ENCODE assay signal across 10 cellular contexts in genomic region chr5:178207917-178208280, GRCh38. TPM values are rescaled to one million over a fixed set of nuclear protein-coding genes. Genes with fewer than 3 reads are reported as not detected.
DNase-seq lines count a peak whose midpoint lies in the region; ATAC-seq and TF ChIP-seq lines count a peak whose summit lies in the region.
"Had no signal": no experiment of that assay in that cellular context is flagged by ENCODE, and none has a peak within 500 bp of the region (broad histone marks: within the 10 kb centered on the region; RNA-seq: fewer than 3 reads in every experiment).

No MANE protein-coding gene starts in this region.

- H3K4me3 ChIP-seq in PC-3 (ENCODE audit: low read length) (peak overlapping the region; percentile 92; the same call in 1 of the 2 replicates), skeletal muscle tissue (ENCODE audit: low read length in 3 of 3) (no peak overlapping the region), H7 (ENCODE audit: insufficient read depth, low read depth, low read length) (no peak overlapping the region)

- POLR2A ChIA-PET in PC-3 (lab: Charles Lee; ENCODE audit: unreplicated experiment), result interaction anchor here (0.5 kb wide), 1 partner anchor 1416 kb away, joined by 4 read pairs; the partner anchor contains the start of gene HNRNPH1

- peaks cover 22% of the 10 kb centered on the region for H3K4me1 ChIP-seq in PC-3 (ENCODE audit: insufficient read depth, low read length)
- peaks cover 38 to 45% (median 39%) of the 10 kb centered on the region in 3 donors for H3K4me1 ChIP-seq in skeletal muscle tissue (ENCODE audit: control insufficient read depth in 3 of 3, insufficient read depth in 3 of 3, low read length in 3 of 3)

- no peaks in the 10 kb centered on the region for H3K9me2 ChIP-seq in PC-3 (replicated peaks; ENCODE audit: low read length)

- H3K79me2 ChIP-seq in PC-3 (ENCODE audit: low read length), result peaks cover 62% of the 10 kb centered on the region

- intact Hi-C loops in PC-3 (cut with micrococcal nuclease), result no loop called here

- H2AFZ ChIP-seq in PC-3 (ENCODE audit: low read length), result no peak overlapping the region

- no peak for DNase-seq in T-helper 2 cell treated with Interferon-gamma antibody and Interleukin-4, amounts not matched to agents 5 μg/mL and 100 μg/mL, for 36 hours (ENCODE audit: low spot score)
- DNase-seq in T-helper 2 cell, result no peak
- no peak for DNase-seq in PC-3
- peak; percentile 56 to 60 for DNase-seq in erythroblast (lab: John Stamatoyannopoulos, UW)
- no peak for DNase-seq in H7
- no peak for DNase-seq in middle frontal gyrus (ENCODE audit: extremely low spot score, low spot score)
- DNase-seq in NCI-H2081 treated with DMSO at 0.1 percent for 48 hours (lab: John Stamatoyannopoulos, UW), result no peak
- DNase-seq: NCI-H146 had no signal

- H3K27me3 Mint-ChIP-seq in T-helper 2 cell treated with Interferon-gamma antibody and Interleukin-4, amounts not matched to agents 5 μg/mL and 100 μg/mL, for 36 hours (ENCODE audit: low read depth), result peaks cover 2% of the 10 kb centered on the region
- H3K27me3 Mint-ChIP-seq: dendritic cell treated with granulocyte-macrophage colony-stimulating factor and Interleukin-4, amounts not matched to agents 40 ng/mL and 50 ng/mL, for 4 days had no signal

- H3K27me3 ChIP-seq in PC-3 (ENCODE audit: low read length) (no peaks in the 10 kb centered on the region), skeletal muscle tissue (ENCODE audit: control insufficient read depth in 3 of 3, insufficient read depth in 3 of 3, low read length in 3 of 3) (no peaks in the 10 kb centered on the region), H7 (ENCODE audit: control insufficient read depth, insufficient read depth, low read length) (no peaks in the 10 kb centered on the region)

- H3K27ac ChIP-seq in PC-3 (ENCODE audit: low read length) (no peak overlapping the region), skeletal muscle tissue (ENCODE audit: low read depth, low read length) (peak overlapping the region; percentile 3)

- CTCF ChIA-PET in PC-3 (lab: Charles Lee), result no interaction called here

- H3K9me3 Mint-ChIP-seq in T-helper 2 cell treated with Interferon-gamma antibody and Interleukin-4, amounts not matched to agents 5 μg/mL and 100 μg/mL, for 36 hours, result no peaks in the 10 kb centered on the region
- H3K9me3 Mint-ChIP-seq: dendritic cell treated with granulocyte-macrophage colony-stimulating factor and Interleukin-4, amounts not matched to agents 40 ng/mL and 50 ng/mL, for 4 days had no signal

- peaks cover 77% of the 10 kb centered on the region for H4K20me1 ChIP-seq in PC-3 (ENCODE audit: low read length)

- TF ChIP-seq CTCF in PC-3 (conservative IDR thresholded peaks at IDR 0.05; ENCODE audit: low read depth, low read length), result no peak

- BruUV-seq in PC-3 (replicated peaks; lab: Mats Ljungman, UMichigan), result no TSS peak

- H3K36me3 Mint-ChIP-seq in T-helper 2 cell treated with Interferon-gamma antibody and Interleukin-4, amounts not matched to agents 5 μg/mL and 100 μg/mL, for 36 hours (ENCODE audit: low read depth), result peaks cover 73% of the 10 kb centered on the region

- peaks cover 74% of the 10 kb centered on the region for H3K36me3 ChIP-seq in PC-3 (ENCODE audit: low read depth, low read length)
- H3K36me3 ChIP-seq in skeletal muscle tissue (ENCODE audit: control insufficient read depth in 3 of 3, insufficient read depth in 3 of 3, low read length in 3 of 3), result peaks cover 56 to 64% (median 57%) of the 10 kb centered on the region in 3 donors
- peaks cover 67% of the 10 kb centered on the region for H3K36me3 ChIP-seq in H7 (replicated peaks; ENCODE audit: control insufficient read depth, insufficient read depth, low read length)

- peak overlapping the region; percentile 93 for H3K4me2 ChIP-seq in PC-3 (ENCODE audit: low read length)

- H3K9ac ChIP-seq in PC-3 (ENCODE audit: low read length), result no peak overlapping the region
- peak overlapping the region in 1 of 3 donors; percentile 33 for H3K9ac ChIP-seq in skeletal muscle tissue (ENCODE audit: low read depth in 1 of 3, low read length in 3 of 3)

- H3K4me1 Mint-ChIP-seq in T-helper 2 cell treated with Interferon-gamma antibody and Interleukin-4, amounts not matched to agents 5 μg/mL and 100 μg/mL, for 36 hours (ENCODE audit: low read depth), result peaks cover 28% of the 10 kb centered on the region

- ATAC-seq in PC-3, result no peak

- H3K9me3 ChIP-seq in PC-3 (ENCODE audit: low read length) (no peaks in the 10 kb centered on the region), skeletal muscle tissue (ENCODE audit: control insufficient read depth in 3 of 3, low read length in 3 of 3) (no peaks in the 10 kb centered on the region)

- TF ChIP-seq POLR2A in erythroblast (IDR thresholded peaks at IDR 0.05; ENCODE audit: low read length), result peak; percentile 32

- H3F3A ChIP-seq in PC-3 (ENCODE audit: low read length, unreplicated experiment), result peaks cover 7% of the 10 kb centered on the region

- H3K4me3 Mint-ChIP-seq in T-helper 2 cell treated with Interferon-gamma antibody and Interleukin-4, amounts not matched to agents 5 μg/mL and 100 μg/mL, for 36 hours, result peak overlapping the region; percentile 42
- H3K4me3 Mint-ChIP-seq: dendritic cell treated with granulocyte-macrophage colony-stimulating factor and Interleukin-4, amounts not matched to agents 40 ng/mL and 50 ng/mL, for 4 days had no signal

- H3K27ac Mint-ChIP-seq in T-helper 2 cell treated with Interferon-gamma antibody and Interleukin-4, amounts not matched to agents 5 μg/mL and 100 μg/mL, for 36 hours, result peak overlapping the region; percentile 26
- H3K27ac Mint-ChIP-seq: dendritic cell treated with granulocyte-macrophage colony-stimulating factor and Interleukin-4, amounts not matched to agents 40 ng/mL and 50 ng/mL, for 4 days had no signal

RNA-seq across cellular contexts. Expression of gene HNRNPAB, which starts 3.6 kb away (rescaled TPM):
- 231 and 369 TPM in 2 replicates for total RNA-seq in PC-3 (2014; rRNA removed)
- 44.4 TPM for total RNA-seq in skeletal muscle tissue
- 134 and 138 TPM in 2 replicates for total RNA-seq in H7 (2014; rRNA removed; shearing (Covaris generic))

RNA-seq across cellular contexts. Expression of gene GMCL2, which starts 20.7 kb away (rescaled TPM):
- total RNA-seq in PC-3 (2014; rRNA removed), result not detected in 2 replicates
- not detected for total RNA-seq in skeletal muscle tissue
- not detected in 2 replicates for total RNA-seq in H7 (2014; rRNA removed; shearing (Covaris generic))

RNA-seq across cellular contexts. Expression of gene PHYKPL, which starts 24.7 kb away (rescaled TPM):
- 21.7 and 31.2 TPM in 2 replicates for total RNA-seq in PC-3 (2014; rRNA removed)
- total RNA-seq in skeletal muscle tissue, result 38.1 TPM
- total RNA-seq in H7 (2014; rRNA removed; shearing (Covaris generic)), result 11.3 and 25.1 TPM in 2 replicates

RNA-seq across cellular contexts. Expression of gene NHP2, which starts 54.2 kb away (rescaled TPM):
- 649 TPM in 2 replicates for total RNA-seq in PC-3 (2014; rRNA removed)
- 77.8 TPM for total RNA-seq in skeletal muscle tissue
- total RNA-seq in H7 (2014; rRNA removed; shearing (Covaris generic)), result 254 and 275 TPM in 2 replicates

Comparison
In these comparisons a context has a peak if more than half of its experiments do, and no peak if none do; other contexts are left out.
1. DNase-seq: peak in erythroblast (2 of 2); none in T-helper 2 cell treated with Interferon-gamma antibody and Interleukin-4, amounts not matched to agents 5 μg/mL and 100 μg/mL, for 36 hours (single experiment), T-helper 2 cell (0 of 5), PC-3 (single experiment), H7 (single experiment), middle frontal gyrus (single experiment) and NCI-H2081 treated with DMSO at 0.1 percent for 48 hours (single experiment).